ENCODE assay signal across 2 cellular contexts in the genomic region with DNA sequence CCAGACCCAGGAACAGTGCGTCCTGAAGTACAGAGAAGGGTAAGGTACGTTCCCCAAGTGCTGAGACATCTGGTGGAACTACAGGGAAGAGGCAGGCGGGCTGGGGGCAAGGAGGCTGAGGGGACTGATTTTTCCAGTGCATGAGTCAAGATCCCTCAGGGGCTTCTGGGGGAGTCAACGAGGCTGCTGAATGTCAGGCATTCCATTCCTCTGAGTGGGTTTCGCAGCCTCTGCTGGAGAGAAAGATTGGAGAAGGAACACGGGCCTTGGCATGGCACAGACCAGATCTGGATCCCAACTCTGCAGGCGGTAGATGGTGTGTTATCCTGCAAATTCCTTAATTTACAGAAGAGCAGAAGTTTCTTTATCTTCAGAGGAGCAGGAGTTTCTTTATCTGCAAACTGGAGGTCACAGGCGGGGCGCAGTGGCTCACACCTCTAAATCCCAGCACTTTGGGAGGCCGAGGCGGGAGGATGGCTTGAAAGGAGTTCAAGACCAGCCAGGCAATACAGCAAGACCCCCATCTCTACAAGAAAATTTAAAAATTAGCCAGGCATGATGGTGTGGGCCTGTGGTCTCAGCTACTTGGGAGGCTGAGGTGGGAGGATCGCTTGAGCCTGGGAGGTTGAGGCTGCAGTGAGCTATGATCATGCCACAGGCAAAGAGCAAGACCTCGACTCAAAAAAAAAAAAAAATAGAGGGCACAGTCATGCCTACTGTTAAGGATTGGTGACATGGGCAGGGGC.
TF ChIP-seq lines count a peak whose summit lies in the region.

No MANE protein-coding gene starts in this region.

TF ChIP-seq in A549, 52 proteins besides CTCF, POLR2A, EP300 and RAD21 (continued from another document):
- TF ChIP-seq, protein P1, sequence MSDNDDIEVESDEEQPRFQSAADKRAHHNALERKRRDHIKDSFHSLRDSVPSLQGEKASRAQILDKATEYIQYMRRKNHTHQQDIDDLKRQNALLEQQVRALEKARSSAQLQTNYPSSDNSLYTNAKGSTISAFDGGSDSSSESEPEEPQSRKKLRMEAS (IDR thresholded peaks at IDR 0.05): peak; percentile 88
- TF ChIP-seq KDM5A (IDR thresholded peaks at IDR 0.05) (no peak), HOXB13 (CRISPR knock-in tag; IDR thresholded peaks at IDR 0.05; ENCODE audit: low read depth) (peak; percentile 35; the same call in 1 of the 2 replicates), HDAC2 (IDR thresholded peaks at IDR 0.05) (no peak)

TF ChIP-seq in H1, 55 proteins besides CTCF, POLR2A, EP300 and RAD21 (continued from another document):
- TF ChIP-seq JUN (IDR thresholded peaks at IDR 0.05; ENCODE audit: low read depth, low read length): peak; percentile 61; the same call in 1 of the 2 replicates
- no peak for TF ChIP-seq SRF (IDR thresholded peaks at IDR 0.05; ENCODE audit: low read depth, low read length)
- TF ChIP-seq CREB1 (IDR thresholded peaks at IDR 0.05): no peak
- TF ChIP-seq, protein P2, sequence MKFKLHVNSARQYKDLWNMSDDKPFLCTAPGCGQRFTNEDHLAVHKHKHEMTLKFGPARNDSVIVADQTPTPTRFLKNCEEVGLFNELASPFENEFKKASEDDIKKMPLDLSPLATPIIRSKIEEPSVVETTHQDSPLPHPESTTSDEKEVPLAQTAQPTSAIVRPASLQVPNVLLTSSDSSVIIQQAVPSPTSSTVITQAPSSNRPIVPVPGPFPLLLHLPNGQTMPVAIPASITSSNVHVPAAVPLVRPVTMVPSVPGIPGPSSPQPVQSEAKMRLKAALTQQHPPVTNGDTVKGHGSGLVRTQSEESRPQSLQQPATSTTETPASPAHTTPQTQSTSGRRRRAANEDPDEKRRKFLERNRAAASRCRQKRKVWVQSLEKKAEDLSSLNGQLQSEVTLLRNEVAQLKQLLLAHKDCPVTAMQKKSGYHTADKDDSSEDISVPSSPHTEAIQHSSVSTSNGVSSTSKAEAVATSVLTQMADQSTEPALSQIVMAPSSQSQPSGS (IDR thresholded peaks at IDR 0.05; ENCODE audit: low read length): no peak
- no peak for TF ChIP-seq GABPA (IDR thresholded peaks at IDR 0.05; ENCODE audit: borderline replicate concordance, insufficient read depth, low read length)
- no peak for TF ChIP-seq SP4 (IDR thresholded peaks at IDR 0.05; ENCODE audit: low read length)
- TF ChIP-seq SIX5 (IDR thresholded peaks at IDR 0.05; ENCODE audit: low read depth, low read length): no peak
- TF ChIP-seq MAFK (IDR thresholded peaks at IDR 0.05; ENCODE audit: low read depth, low read length): no peak
- no peak for TF ChIP-seq GTF2F1 (IDR thresholded peaks at IDR 0.05; ENCODE audit: borderline replicate concordance, low read depth, low read length)
- no peak for TF ChIP-seq SP2 (IDR thresholded peaks at IDR 0.05; ENCODE audit: low read length)
- TF ChIP-seq, protein P3, sequence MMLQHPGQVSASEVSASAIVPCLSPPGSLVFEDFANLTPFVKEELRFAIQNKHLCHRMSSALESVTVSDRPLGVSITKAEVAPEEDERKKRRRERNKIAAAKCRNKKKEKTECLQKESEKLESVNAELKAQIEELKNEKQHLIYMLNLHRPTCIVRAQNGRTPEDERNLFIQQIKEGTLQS (IDR thresholded peaks at IDR 0.05; ENCODE audit: insufficient read depth, low read depth, low read length): no peak
- TF ChIP-seq TCF12 (IDR thresholded peaks at IDR 0.05; ENCODE audit: low read depth, low read length): no peak
- TF ChIP-seq POLR2AphosphoS5 (IDR thresholded peaks at IDR 0.05; ENCODE audit: low read depth, low read length): no peak
- TF ChIP-seq SAP30 (IDR thresholded peaks at IDR 0.05; ENCODE audit: insufficient read depth, insufficient replicate concordance, low read length): no peak
- TF ChIP-seq CHD1 (IDR thresholded peaks at IDR 0.05; ENCODE audit: low read depth, low read length): no peak
- no peak for TF ChIP-seq CEBPB (IDR thresholded peaks at IDR 0.05; ENCODE audit: low read depth, low read length)
- no peak for TF ChIP-seq BRCA1 (IDR thresholded peaks at IDR 0.05; ENCODE audit: low read depth, low read length)
- TF ChIP-seq PHF8 (conservative IDR thresholded peaks at IDR 0.05; ENCODE audit: low read depth, low read length): no peak
- TF ChIP-seq RNF2 (IDR thresholded peaks at IDR 0.05; ENCODE audit: borderline replicate concordance, low read depth, low read length, missing control alignments, poor library complexity, severe bottlenecking): no peak
- TF ChIP-seq HDAC2 (IDR thresholded peaks at IDR 0.05; ENCODE audit: borderline replicate concordance in 1 of 2, low read depth in 2 of 2, low read length in 2 of 2): no peak; a peak in 1 of 4 replicates
- no peak for TF ChIP-seq EZH2 (IDR thresholded peaks at IDR 0.05; ENCODE audit: low read depth, low read length, severe bottlenecking)
- no peak for TF ChIP-seq CBX8 (IDR thresholded peaks at IDR 0.05; ENCODE audit: borderline replicate concordance, low read depth, low read length)
- no peak for TF ChIP-seq NRF1 (IDR thresholded peaks at IDR 0.05; ENCODE audit: low read depth, low read length)
- 0 out of 2 replicates have a peak, but pooled peaks have one; percentile 27 for TF ChIP-seq TAF1 (IDR thresholded peaks at IDR 0.05; ENCODE audit: low read depth, low read length)
